In the genomic region with DNA sequence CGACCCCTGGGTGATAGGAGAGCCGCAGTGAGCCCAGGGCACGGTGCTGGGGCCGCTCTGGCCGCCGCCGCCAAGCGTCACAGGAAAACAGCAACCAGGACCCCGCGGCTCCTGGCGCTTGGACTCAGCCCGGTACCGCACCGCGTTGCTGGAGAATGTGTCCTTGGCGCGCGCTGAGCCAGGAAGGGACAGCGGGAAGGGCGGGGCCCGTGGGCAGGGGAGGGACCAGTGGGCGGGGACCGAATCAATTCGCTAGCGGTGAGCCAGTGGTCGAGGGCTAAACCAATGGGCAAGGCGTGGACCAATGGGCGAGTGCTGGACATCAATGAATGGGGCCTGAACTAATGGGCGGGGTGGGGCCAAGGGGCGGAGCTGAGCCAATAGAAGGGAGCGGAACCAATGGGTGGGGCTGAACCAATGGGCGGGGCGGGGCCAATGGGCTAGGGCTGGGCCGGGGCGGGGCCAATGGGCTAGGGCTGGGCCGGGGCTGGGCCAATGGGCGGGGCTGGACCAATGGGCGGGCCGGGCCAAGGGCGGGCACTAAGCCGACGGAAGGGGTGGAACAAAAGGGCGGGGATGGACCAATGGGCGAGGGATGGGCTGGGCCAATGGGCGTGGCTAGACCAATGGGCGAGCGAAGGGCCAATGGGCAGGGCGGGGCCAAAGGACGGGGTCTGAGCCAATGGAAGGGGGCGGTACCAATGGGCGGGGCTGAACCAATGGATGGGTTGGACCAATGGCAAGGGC, we compare ENCODE assay signal across 8 cellular contexts. TPM values are rescaled to one million over a fixed set of nuclear protein-coding genes. Genes with fewer than 3 reads are reported as not detected.
DNase-seq lines count a peak whose midpoint lies in the region; FAIRE-seq and TF ChIP-seq lines count a peak whose summit lies in the region.

No MANE protein-coding gene starts in this region.

- FAIRE-seq in H54 (lab: Jason Lieb, UNC) (peak; percentile 86), frontal cortex (lab: Jason Lieb, UNC) (peak; percentile 70)

- peak overlapping the region in 4 of 5 donors; percentile 33 to 81 (median 56) for H3K9ac ChIP-seq in subcutaneous abdominal adipose tissue (ENCODE audit: low read length in 5 of 5)

- H3K4me1 ChIP-seq in neuron (ENCODE audit: insufficient read depth, low read length): peaks cover 10% of the 10 kb centered on the region
- peaks cover 3 to 20% (median 18%) of the 10 kb centered on the region in 5 donors for H3K4me1 ChIP-seq in subcutaneous abdominal adipose tissue (ENCODE audit: control insufficient read depth in 5 of 5, insufficient read depth in 5 of 5, low read length in 5 of 5)

- H3K27me3 ChIP-seq in MG63 (no peaks in the 10 kb centered on the region), neuron (ENCODE audit: insufficient read depth, low read length) (no peaks in the 10 kb centered on the region), subcutaneous abdominal adipose tissue (ENCODE audit: control insufficient read depth in 5 of 5, insufficient read depth in 4 of 5, low read length in 5 of 5) (no peaks in the 10 kb centered on the region)

- DNase-seq in ELF-1 (ENCODE audit: low read depth, low spot score) (peak; percentile 97), H54 (ENCODE audit: insufficient read length, low spot score) (peak; percentile 89), MG63 (peak; percentile 100), SIG-M5 (lab: John Stamatoyannopoulos, UW) (peak; percentile 71), frontal cortex (ENCODE audit: low spot score in 2 of 2) (peak; percentile 97 to 98)
- peak; percentile 69 to 94 (median 74) for DNase-seq in activated naive CD4-positive, alpha-beta T cell (lab: John Stamatoyannopoulos, UW)

- H3K36me3 ChIP-seq in MG63 (peaks cover under 1% of the 10 kb centered on the region; the same call in 1 of the 2 replicates), neuron (ENCODE audit: insufficient read depth, low read length) (no peaks in the 10 kb centered on the region), subcutaneous abdominal adipose tissue (ENCODE audit: control insufficient read depth in 5 of 5, insufficient read depth in 5 of 5, low read length in 5 of 5) (peaks cover 0 to 7% (median 0%) of the 10 kb centered on the region in 5 donors)

- peak overlapping the region; percentile 62 for H3K27ac ChIP-seq in subcutaneous abdominal adipose tissue (ENCODE audit: low read depth, low read length)

- TF ChIP-seq POLR2A in H54 (IDR thresholded peaks at IDR 0.05; ENCODE audit: low read depth, low read length): peak; percentile 99

- no peak overlapping the region for H2AFZ ChIP-seq in neuron (ENCODE audit: low read depth, low read length)

- H3K9me3 ChIP-seq in MG63 (no peaks in the 10 kb centered on the region), neuron (ENCODE audit: low read length) (no peaks in the 10 kb centered on the region), subcutaneous abdominal adipose tissue (ENCODE audit: control insufficient read depth in 5 of 5, low read length in 5 of 5) (no peaks in the 10 kb centered on the region)

- H3K4me3 ChIP-seq in MG63 (peak overlapping the region; percentile 58), neuron (ENCODE audit: low read length) (peak overlapping the region; percentile 78), subcutaneous abdominal adipose tissue (ENCODE audit: low read depth in 1 of 5, low read length in 5 of 5) (peak overlapping the region in 4 of 5 donors; percentile 78 to 88 (median 83))

RNA-seq across cellular contexts. Expression of a gene that starts 6.3 kb away (rescaled TPM):
- total RNA-seq in MG63 (2014; rRNA removed; shearing (Covaris generic); ENCODE audit: low replicate concordance): 112 and 126 TPM in 2 replicates
- 22.8 TPM for total RNA-seq in frontal cortex

RNA-seq across cellular contexts. Expression of a gene that starts 22.4 kb away (rescaled TPM):
- 176 and 179 TPM in 2 replicates for total RNA-seq in MG63 (2014; rRNA removed; shearing (Covaris generic); ENCODE audit: low replicate concordance)
- 46.5 TPM for total RNA-seq in frontal cortex

RNA-seq across cellular contexts. Expression of a gene that starts 47.4 kb away (rescaled TPM):
- not detected in 2 replicates for total RNA-seq in MG63 (2014; rRNA removed; shearing (Covaris generic); ENCODE audit: low replicate concordance)
- not detected for total RNA-seq in frontal cortex

RNA-seq across cellular contexts. Expression of a gene that starts 58.7 kb away (rescaled TPM):
- total RNA-seq in MG63 (2014; rRNA removed; shearing (Covaris generic); ENCODE audit: low replicate concordance): 0.26 and 1.0 TPM in 2 replicates
- not detected for total RNA-seq in frontal cortex

Comparison
In these comparisons a context has a peak if more than half of its experiments do, and no peak if none do; other contexts are left out.
1. Peak in every context shown above with its lines: DNase-seq, H3K4me3 ChIP-seq and H3K27ac ChIP-seq.